ENCODE assay signal across 8 cellular contexts in the genomic region with DNA sequence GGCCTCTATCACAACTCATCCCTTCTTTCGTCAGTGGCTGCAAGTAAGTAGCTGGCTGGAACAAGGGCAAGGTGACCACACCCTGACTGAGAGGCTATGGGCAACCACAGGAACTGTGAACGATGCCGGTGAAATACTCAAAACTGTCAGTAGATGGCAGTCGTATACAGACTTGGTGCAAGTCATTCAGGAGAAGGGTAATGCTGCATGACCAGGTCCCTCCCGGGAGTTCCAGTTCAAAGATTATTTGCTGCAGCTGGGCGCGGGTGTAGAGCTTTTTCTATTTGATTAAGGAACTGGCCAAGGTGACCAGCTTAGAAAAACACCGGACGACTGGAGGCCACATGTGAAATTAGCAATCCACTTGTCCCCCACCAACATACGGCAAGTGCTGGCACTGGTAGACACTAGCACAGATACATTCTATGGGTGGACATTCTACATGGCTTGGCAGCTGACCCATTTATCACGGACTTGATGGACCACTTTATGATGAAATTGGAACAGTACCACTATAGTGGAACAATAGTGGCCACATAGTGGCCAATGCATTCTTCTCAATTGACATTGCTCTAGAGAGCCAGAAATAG.
A peak's percentile ranks its signal among the peaks of the same experiment; 100 is the strongest.
DNase-seq lines count a peak whose midpoint lies in the region; FAIRE-seq and TF ChIP-seq lines count a peak whose summit lies in the region.

No MANE protein-coding gene starts in this region.

- no peaks in the 10 kb centered on the region for H3K27me3 Mint-ChIP-seq in HFFc6 (ENCODE audit: insufficient read depth)
- H3K27me3 Mint-ChIP-seq in nephron progenitor cell (ENCODE audit: low read depth, poor library complexity) = no peaks in the 10 kb centered on the region

- H3K4me3 ChIP-seq in SK-N-MC = no peak overlapping the region

- H3K9me3 Mint-ChIP-seq in HFFc6 = peaks cover 9% of the 10 kb centered on the region; the same call in 1 of the 2 replicates
- no peaks in the 10 kb centered on the region for H3K9me3 Mint-ChIP-seq in nephron progenitor cell

- no peaks in the 10 kb centered on the region for H3K9me3 ChIP-seq in SK-N-MC (ENCODE audit: low read depth, low read length)

- H3K4me3 Mint-ChIP-seq in HFFc6 (no peak overlapping the region), nephron progenitor cell (no peak overlapping the region)

- DNase-seq in AG09319 (ENCODE audit: extremely low read depth, low read depth) (peak; percentile 29), GM12892 (ENCODE audit: insufficient read length) (peak; percentile 5), HFFc6 (peak; percentile 36), SK-N-MC (ENCODE audit: low read depth, low spot score) (peak; percentile 32), epidermal melanocyte (ENCODE audit: insufficient read length, low spot score) (peak; percentile 35), nephron progenitor cell (peak; percentile 70)
- DNase-seq in effector CD8-positive, alpha-beta T cell (lab: John Stamatoyannopoulos, UW) = no peak

- no peak for TF ChIP-seq POLR2A in GM12892 (IDR thresholded peaks at IDR 0.05; ENCODE audit: low read depth, low read length)

- FAIRE-seq in GM12892 (lab: Jason Lieb, UNC) = peak; percentile 98

- H3K4me1 Mint-ChIP-seq in HFFc6 (ENCODE audit: low read depth) (no peaks in the 10 kb centered on the region), nephron progenitor cell (no peaks in the 10 kb centered on the region)

- H3K36me3 Mint-ChIP-seq in HFFc6 (ENCODE audit: low read depth) = no peaks in the 10 kb centered on the region
- H3K36me3 Mint-ChIP-seq in nephron progenitor cell (ENCODE audit: low read depth) = no peaks in the 10 kb centered on the region

- H3K9ac ChIP-seq in SK-N-MC (ENCODE audit: insufficient read length) = no peak overlapping the region

- no peak overlapping the region for H3K27ac ChIP-seq in SK-N-MC

- H3K36me3 ChIP-seq in SK-N-MC (ENCODE audit: insufficient read depth, low read length) = no peaks in the 10 kb centered on the region

- H3K27ac Mint-ChIP-seq in HFFc6 = no peak overlapping the region
- H3K27ac Mint-ChIP-seq in nephron progenitor cell = no peak overlapping the region

- peak; percentile 53 for TF ChIP-seq CTCF in AG09319 (IDR thresholded peaks at IDR 0.05; ENCODE audit: low read depth, low read length)
- peak; percentile 73 for TF ChIP-seq CTCF in HFFc6 (IDR thresholded peaks at IDR 0.05)
- peak; percentile 62 for TF ChIP-seq CTCF in LNCAP (IDR thresholded peaks at IDR 0.05)
- TF ChIP-seq CTCF in nephron progenitor cell (IDR thresholded peaks at IDR 0.05) = peak; percentile 65
